In genomic region chr9:130042406-130042930, GRCh38 we compare ENCODE assay signal across 8 cellular contexts. TPM values are rescaled to one million over a fixed set of nuclear protein-coding genes. Genes with fewer than 3 reads are reported as not detected.
DNase-seq lines count a peak whose midpoint lies in the region; ATAC-seq and TF ChIP-seq lines count a peak whose summit lies in the region.

No MANE protein-coding gene starts in this region.

- no peaks in the 10 kb centered on the region for H3K9me3 Mint-ChIP-seq in activated CD4-positive, alpha-beta memory T cell treated with anti-CD3 and anti-CD28 coated beads for 36 hours
- no peaks in the 10 kb centered on the region for H3K9me3 Mint-ChIP-seq in natural killer cell

- WGBS in esophagus squamous epithelium, 2 donors = no CpG with 5 or more reads among the region's 76 CpGs

- no peaks in the 10 kb centered on the region for H3K9me3 ChIP-seq in esophagus squamous epithelium

- peaks cover 17 to 58% (median 24%) of the 10 kb centered on the region in 3 donors for H3K4me1 ChIP-seq in esophagus squamous epithelium

- H3K27me3 ChIP-seq in esophagus squamous epithelium = no peaks in the 10 kb centered on the region

- peak overlapping the region; percentile 98 for H3K4me3 Mint-ChIP-seq in activated CD4-positive, alpha-beta memory T cell treated with anti-CD3 and anti-CD28 coated beads for 36 hours
- peak overlapping the region; percentile 99 for H3K4me3 Mint-ChIP-seq in natural killer cell

- H3K36me3 ChIP-seq in esophagus squamous epithelium = no peaks in the 10 kb centered on the region

- TF ChIP-seq CTCF in esophagus squamous epithelium (IDR thresholded peaks at IDR 0.05) (no peak), natural killer cell (IDR thresholded peaks at IDR 0.05) (no peak)

- TF ChIP-seq POLR2A in esophagus squamous epithelium (IDR thresholded peaks at IDR 0.05) = no peak

- CTCF ChIA-PET in activated CD4-positive, alpha-beta memory T cell treated with anti-CD3 and anti-CD28 coated beads for 36 hours (lab: Charles Lee) = interaction anchor here (1.0 kb wide), 2 partner anchors 8 to 157 kb away, joined by 3 to 4 read pairs; no protein-coding TSS in a partner anchor

- H3K4me1 Mint-ChIP-seq in activated CD4-positive, alpha-beta memory T cell treated with anti-CD3 and anti-CD28 coated beads for 36 hours (ENCODE audit: low read depth) = peaks cover 37% of the 10 kb centered on the region
- H3K4me1 Mint-ChIP-seq in natural killer cell = peaks cover 63 to 71% of the 10 kb centered on the region in 2 donors

- peak overlapping the region; percentile 94 to 99 (median 98) for H3K27ac ChIP-seq in esophagus squamous epithelium

- H3K27ac Mint-ChIP-seq in activated CD4-positive, alpha-beta memory T cell treated with anti-CD3 and anti-CD28 coated beads for 36 hours = peak overlapping the region; percentile 99
- H3K27ac Mint-ChIP-seq in natural killer cell = peak overlapping the region; percentile 97 to 99

- intact Hi-C loops in activated CD4-positive, alpha-beta memory T cell treated with anti-CD3 and anti-CD28 coated beads for 36 hours (cut with micrococcal nuclease) = no loop called here
- intact Hi-C loops in esophagus squamous epithelium (cut with DNase I) = loop anchor here (5.0 kb wide), 1 partner anchor 155 kb away; no protein-coding TSS in a partner anchor
- intact Hi-C loops in natural killer cell (cut with micrococcal nuclease) = loop anchor here (2.0 to 10.0 kb wide), 2 partner anchors 158 to 218 kb away; partner anchors contain the start of gene TOR1A

- POLR2A ChIA-PET in activated CD4-positive, alpha-beta memory T cell treated with anti-CD3 and anti-CD28 coated beads for 36 hours (lab: Charles Lee) = interaction anchor here (0.5 to 7.0 kb wide), 23 partner anchors 8 to 1601 kb away, joined by 3 to 88 read pairs (median 4); partner anchors contain the start of gene GPR107

- ATAC-seq in HG02571 (IDR thresholded peaks at IDR 0.05; ENCODE audit: unreplicated experiment) = peak; percentile 6
- peak; percentile 7 to 34 (median 14) for ATAC-seq in natural killer cell
- no peak for ATAC-seq in HG02678 (IDR thresholded peaks at IDR 0.05; ENCODE audit: unreplicated experiment)

- peak; percentile 60 for DNase-seq in AG20443 (ENCODE audit: low spot score)
- DNase-seq in activated CD4-positive, alpha-beta memory T cell treated with anti-CD3 and anti-CD28 coated beads for 36 hours = peak; percentile 35
- DNase-seq in esophagus squamous epithelium (lab: John Stamatoyannopoulos, UW) = no peak
- peak; percentile 42 for DNase-seq in natural killer cell
- DNase-seq in NCI-H1048 (lab: John Stamatoyannopoulos, UW) = no peak
- DNase-seq in T1000 (lab: John Stamatoyannopoulos, UW) = no peak

- H3K27me3 Mint-ChIP-seq in activated CD4-positive, alpha-beta memory T cell treated with anti-CD3 and anti-CD28 coated beads for 36 hours = no peaks in the 10 kb centered on the region
- H3K27me3 Mint-ChIP-seq in natural killer cell (ENCODE audit: low read depth in 2 of 2) = no peaks in the 10 kb centered on the region

- peak overlapping the region; percentile 85 to 100 (median 98) for H3K4me3 ChIP-seq in esophagus squamous epithelium

- peaks cover 28% of the 10 kb centered on the region for H3K36me3 Mint-ChIP-seq in activated CD4-positive, alpha-beta memory T cell treated with anti-CD3 and anti-CD28 coated beads for 36 hours
- H3K36me3 Mint-ChIP-seq in natural killer cell = no peaks in the 10 kb centered on the region

RNA-seq across cellular contexts. Expression of gene FNBP1, which starts 0.5 kb away (rescaled TPM):
- total RNA-seq in activated CD4-positive, alpha-beta memory T cell treated with anti-CD3 and anti-CD28 coated beads for 36 hours = 100 to 1,000 TPM; 215 to 228 TPM
- total RNA-seq in esophagus squamous epithelium (10 to 100 TPM; 19.7 to 47.7 (median 26.2) TPM), natural killer cell (100 to 1,000 TPM; 177 to 209 (median 203) TPM)

RNA-seq across cellular contexts. Expression of gene GPR107, which starts 11.2 kb away (rescaled TPM):
- 10 to 100 TPM; 20.7 to 22.8 TPM for total RNA-seq in activated CD4-positive, alpha-beta memory T cell treated with anti-CD3 and anti-CD28 coated beads for 36 hours
- total RNA-seq in esophagus squamous epithelium = 10 to 100 TPM; 18.9 to 27.0 (median 23.2) TPM
- 10 to 100 TPM; 32.9 to 49.5 (median 41.8) TPM for total RNA-seq in natural killer cell

Comparison
In these comparisons a context has a peak if more than half of its experiments do, and no peak if none do; other contexts are left out.
1. DNase-seq: peak in AG20443 (single experiment), activated CD4-positive, alpha-beta memory T cell treated with anti-CD3 and anti-CD28 coated beads for 36 hours (single experiment) and natural killer cell (single experiment); none in esophagus squamous epithelium (single experiment), NCI-H1048 (single experiment) and T1000 (single experiment).